8 cellular contexts compared by ENCODE assay signal in genomic region chr19:52094526-52094925, GRCh38. TPM values are rescaled to one million over a fixed set of nuclear protein-coding genes. Genes with fewer than 3 reads are reported as not detected.
DNase-seq lines count a peak whose midpoint lies in the region; ATAC-seq and TF ChIP-seq lines count a peak whose summit lies in the region.

No MANE protein-coding gene starts in this region.

- H3K36me3 ChIP-seq in adrenal gland (replicated peaks in 1 of 2) = no peaks in the 10 kb centered on the region
- peaks cover 16 to 35% (median 31%) of the 10 kb centered on the region in 3 donors for H3K36me3 ChIP-seq in tibial artery

- DNase-seq in activated CD4-positive, alpha-beta T cell treated with anti-CD3 and anti-CD28 coated beads, Interleukin-2, amount 10 ng/mL, durations not matched to agents 24 days and 14 days = no peak
- no peak for DNase-seq in activated CD4-positive, alpha-beta T cell treated with anti-CD3 and anti-CD28 coated beads for 1 hour
- DNase-seq in adrenal gland (no peak), left kidney (ENCODE audit: low read depth, low spot score) (peak; percentile 20), tibial artery (no peak), NCI-H226 (no peak), posterior cingulate gyrus (no peak)

- peaks cover 63% of the 10 kb centered on the region for H3K36me3 Mint-ChIP-seq in activated CD4-positive, alpha-beta T cell treated with anti-CD3 and anti-CD28 coated beads, Interleukin-2, amount 10 ng/mL, durations not matched to agents 24 days and 14 days (ENCODE audit: low read depth)

- intact Hi-C loops in activated CD4-positive, alpha-beta T cell treated with anti-CD3 and anti-CD28 coated beads, Interleukin-2, amount 10 ng/mL, durations not matched to agents 24 days and 14 days (cut with micrococcal nuclease) = no loop called here
- intact Hi-C loops in adrenal gland (cut with DNase I) (no loop called here), tibial artery (cut with DNase I; ENCODE audit: low total_unique reads) (no loop called here), posterior cingulate gyrus (cut with DNase I) (no loop called here)

- 9 to 12% (median 11%) methylated on average over 6 of the region's 6 CpGs for WGBS in adrenal gland, 4 donors

- H3K27ac ChIP-seq in adrenal gland (peak overlapping the region in 2 of 5 donors; percentile 57 to 58), tibial artery (peak overlapping the region; percentile 78 to 80)

- no peaks in the 10 kb centered on the region for H3K27me3 Mint-ChIP-seq in activated CD4-positive, alpha-beta T cell treated with anti-CD3 and anti-CD28 coated beads, Interleukin-2, amount 10 ng/mL, durations not matched to agents 24 days and 14 days

- H3K9me3 Mint-ChIP-seq in activated CD4-positive, alpha-beta T cell treated with anti-CD3 and anti-CD28 coated beads, Interleukin-2, amount 10 ng/mL, durations not matched to agents 24 days and 14 days = peaks cover 30% of the 10 kb centered on the region

- H3K27me3 ChIP-seq in adrenal gland = no peaks in the 10 kb centered on the region
- no peaks in the 10 kb centered on the region for H3K27me3 ChIP-seq in tibial artery

- peaks cover 17% of the 10 kb centered on the region for H3K4me1 Mint-ChIP-seq in activated CD4-positive, alpha-beta T cell treated with anti-CD3 and anti-CD28 coated beads, Interleukin-2, amount 10 ng/mL, durations not matched to agents 24 days and 14 days

- ATAC-seq in HG02763 (IDR thresholded peaks at IDR 0.05; ENCODE audit: unreplicated experiment) = no peak

- H3K27ac Mint-ChIP-seq in activated CD4-positive, alpha-beta T cell treated with anti-CD3 and anti-CD28 coated beads, Interleukin-2, amount 10 ng/mL, durations not matched to agents 24 days and 14 days = peak overlapping the region; percentile 91

- TF ChIP-seq CTCF in adrenal gland (IDR thresholded peaks at IDR 0.05) = no peak
- no peak for TF ChIP-seq CTCF in tibial artery (IDR thresholded peaks at IDR 0.05)

- H3K4me3 ChIP-seq in adrenal gland (peak overlapping the region in 3 of 4 donors; percentile 64 to 85 (median 79)), tibial artery (peak overlapping the region; percentile 68 to 76)

- H3K9me3 ChIP-seq in adrenal gland (replicated peaks in 1 of 3) (peaks cover 0 to 4% (median 0%) of the 10 kb centered on the region in 3 donors), tibial artery (peaks cover 0 to 27% (median 10%) of the 10 kb centered on the region in 3 donors)

- no peak for TF ChIP-seq POLR2A in adrenal gland (IDR thresholded peaks at IDR 0.05)

- H3K4me1 ChIP-seq in adrenal gland (replicated peaks in 1 of 2) (peaks cover 14 to 15% of the 10 kb centered on the region in 2 donors), tibial artery (peaks cover 0 to 34% (median 20%) of the 10 kb centered on the region in 4 donors)

- H3K4me3 Mint-ChIP-seq in activated CD4-positive, alpha-beta T cell treated with anti-CD3 and anti-CD28 coated beads, Interleukin-2, amount 10 ng/mL, durations not matched to agents 24 days and 14 days = peak overlapping the region; percentile 93

RNA-seq across cellular contexts. Expression of gene ZNF841, which starts 1.0 kb away (rescaled TPM):
- 12.5 and 12.9 TPM in 2 replicates for total RNA-seq in activated CD4-positive, alpha-beta T cell treated with anti-CD3 and anti-CD28 coated beads, Interleukin-2, amount 10 ng/mL, durations not matched to agents 24 days and 14 days
- total RNA-seq in adrenal gland = 10 to 100 TPM in 7 of 8 donors, 1 to 10 TPM in 1; 9.2 to 34.1 (median 20.4) TPM
- polyA plus RNA-seq in adrenal gland = 10 to 100 TPM; 15.2 to 29.2 (median 16.7) TPM

RNA-seq across cellular contexts. Expression of gene ZNF616, which starts 45.2 kb away (rescaled TPM):
- 6.1 and 7.1 TPM in 2 replicates for total RNA-seq in activated CD4-positive, alpha-beta T cell treated with anti-CD3 and anti-CD28 coated beads, Interleukin-2, amount 10 ng/mL, durations not matched to agents 24 days and 14 days
- total RNA-seq in adrenal gland = 10 to 100 TPM in 7 of 8 donors, 1 to 10 TPM in 1; 7.0 to 55.4 (median 15.1) TPM
- 10 to 100 TPM in 1 of 3 donors, 1 to 10 TPM in 2; 5.2 to 42.8 (median 5.6) TPM for polyA plus RNA-seq in adrenal gland

RNA-seq across cellular contexts. Expression of gene ZNF432, which starts 45.9 kb away (rescaled TPM):
- 10.8 and 13.8 TPM in 2 replicates for total RNA-seq in activated CD4-positive, alpha-beta T cell treated with anti-CD3 and anti-CD28 coated beads, Interleukin-2, amount 10 ng/mL, durations not matched to agents 24 days and 14 days
- 10 to 100 TPM in 4 of 8 donors, 1 to 10 TPM in 4; 2.3 to 32.1 (median 10.4) TPM for total RNA-seq in adrenal gland
- 10 to 100 TPM; 20.1 to 31.5 (median 26.5) TPM for polyA plus RNA-seq in adrenal gland
